Comparison of ENCODE assay signal across 8 cellular contexts in the genomic region with DNA sequence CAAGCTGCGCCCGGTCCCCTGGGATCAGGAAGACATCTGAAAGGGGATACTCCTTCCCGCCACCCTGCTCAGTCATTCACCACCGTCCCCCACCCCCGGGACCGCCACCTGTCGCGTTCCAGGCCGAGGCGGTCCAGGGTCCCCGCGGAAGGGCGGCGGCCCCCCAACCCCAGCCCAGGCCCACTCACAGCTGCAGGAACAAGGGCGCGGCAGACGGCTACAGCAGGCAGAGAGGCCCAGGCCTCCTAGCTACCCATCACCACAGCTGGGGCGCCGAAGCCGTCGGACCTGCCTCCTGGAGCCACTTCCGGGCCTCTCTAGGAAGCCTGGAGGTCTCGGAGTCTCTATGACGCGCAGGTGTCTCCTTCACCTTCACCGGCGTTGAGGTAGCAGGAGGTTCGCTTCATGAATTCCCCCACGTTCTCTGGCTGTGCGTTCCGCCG. TPM values are rescaled to one million over a fixed set of nuclear protein-coding genes. Genes with fewer than 3 reads are reported as not detected.
DNase-seq lines count a peak whose midpoint lies in the region; ATAC-seq, FAIRE-seq and TF ChIP-seq lines count a peak whose summit lies in the region.

A gene with protein sequence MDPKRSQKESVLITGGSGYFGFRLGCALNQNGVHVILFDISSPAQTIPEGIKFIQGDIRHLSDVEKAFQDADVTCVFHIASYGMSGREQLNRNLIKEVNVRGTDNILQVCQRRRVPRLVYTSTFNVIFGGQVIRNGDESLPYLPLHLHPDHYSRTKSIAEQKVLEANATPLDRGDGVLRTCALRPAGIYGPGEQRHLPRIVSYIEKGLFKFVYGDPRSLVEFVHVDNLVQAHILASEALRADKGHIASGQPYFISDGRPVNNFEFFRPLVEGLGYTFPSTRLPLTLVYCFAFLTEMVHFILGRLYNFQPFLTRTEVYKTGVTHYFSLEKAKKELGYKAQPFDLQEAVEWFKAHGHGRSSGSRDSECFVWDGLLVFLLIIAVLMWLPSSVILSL (minus strand): TSS at position 272 of the 443 bp plus-strand sequence. CDS start 10,612 bp downstream, outside the sequence.

- no peak within 1 kb of the TSS for H2BK5ac ChIP-seq in IMR-90 (ENCODE audit: low read depth, low read length, poor library complexity, severe bottlenecking)

- peaks cover 9% of the 10 kb centered on the region for H3K4me1 Mint-ChIP-seq in dendritic cell treated with granulocyte-macrophage colony-stimulating factor and Interleukin-4, amounts not matched to agents 40 ng/mL and 50 ng/mL, for 4 days (ENCODE audit: low read depth)

- peaks cover 52% of the 10 kb centered on the region for H3K9me3 Mint-ChIP-seq in dendritic cell treated with granulocyte-macrophage colony-stimulating factor and Interleukin-4, amounts not matched to agents 40 ng/mL and 50 ng/mL, for 4 days

- no peaks in the 10 kb centered on the region for H3K36me3 Mint-ChIP-seq in dendritic cell treated with granulocyte-macrophage colony-stimulating factor and Interleukin-4, amounts not matched to agents 40 ng/mL and 50 ng/mL, for 4 days (ENCODE audit: low read depth)

- FAIRE-seq in D721Med (lab: Jason Lieb, UNC): no peak

- CTCF ChIA-PET in IMR-90 (lab: Yijun Ruan, JAX): no interaction called here
- CTCF ChIA-PET in A673 (lab: Charles Lee): no interaction called here

- peak within 1 kb of the TSS; percentile 15; the same call in 1 of the 2 replicates for H3K4me2 ChIP-seq in IMR-90 (ENCODE audit: low read depth, low read length)

- H3K23ac ChIP-seq in IMR-90 (ENCODE audit: low read depth, low read length): no peak within 1 kb of the TSS

- H3K27me3 ChIP-seq in heart left ventricle: peaks cover 0 to 18% (median 6%) of the 10 kb centered on the region in 9 donors
- peaks cover 12% of the 10 kb centered on the region for H3K27me3 ChIP-seq in IMR-90 (ENCODE audit: control insufficient read depth, insufficient read depth, low read length)
- H3K27me3 ChIP-seq in prostate gland (replicated peaks; ENCODE audit: insufficient read depth): no peaks in the 10 kb centered on the region
- no peaks in the 10 kb centered on the region for H3K27me3 ChIP-seq in A673 (replicated peaks; ENCODE audit: insufficient read depth, low read depth, low read length, poor library complexity)

- H3K27me3 Mint-ChIP-seq in dendritic cell treated with granulocyte-macrophage colony-stimulating factor and Interleukin-4, amounts not matched to agents 40 ng/mL and 50 ng/mL, for 4 days: peaks cover 24% of the 10 kb centered on the region

- peak within 1 kb of the TSS; percentile 39 for H3K4me3 Mint-ChIP-seq in dendritic cell treated with granulocyte-macrophage colony-stimulating factor and Interleukin-4, amounts not matched to agents 40 ng/mL and 50 ng/mL, for 4 days

- H3K9me3 ChIP-seq in heart left ventricle: peaks cover 0 to 26% (median 16%) of the 10 kb centered on the region in 12 donors
- H3K9me3 ChIP-seq in IMR-90 (ENCODE audit: control insufficient read depth, insufficient read depth, low read length): peaks cover 7% of the 10 kb centered on the region
- H3K9me3 ChIP-seq in prostate gland: no peaks in the 10 kb centered on the region
- H3K9me3 ChIP-seq in A673 (ENCODE audit: low read depth, low read length, poor library complexity, severe bottlenecking): peaks cover 15% of the 10 kb centered on the region

- H2BK15ac ChIP-seq in IMR-90 (ENCODE audit: low read depth, low read length): no peak within 1 kb of the TSS

- peak in 1 of 5 donors; percentile 19 for DNase-seq in heart left ventricle
- no peak for DNase-seq in Right ventricle myocardium inferior (ENCODE audit: missing footprints)
- DNase-seq in IMR-90: no peak
- peak; percentile 50 for DNase-seq in prostate gland (ENCODE audit: low spot score)
- no peak for DNase-seq in D721Med (ENCODE audit: insufficient read length, low spot score)
- DNase-seq in A673 (ENCODE audit: low spot score): no peak

- H4K91ac ChIP-seq in IMR-90 (ENCODE audit: insufficient read depth, low read depth, low read length): no peak within 1 kb of the TSS

- no peak within 1 kb of the TSS; the same call in 1 of the 2 replicates for H3K9ac ChIP-seq in IMR-90 (ENCODE audit: low read depth, low read length)

- no peak within 1 kb of the TSS for H4K5ac ChIP-seq in IMR-90 (ENCODE audit: low read depth, low read length)

- TF ChIP-seq CTCF in heart left ventricle (IDR thresholded peaks at IDR 0.05): no peak
- no peak for TF ChIP-seq CTCF in IMR-90 (conservative IDR thresholded peaks at IDR 0.05; ENCODE audit: low read depth, low read length)
- no peak for TF ChIP-seq CTCF in prostate gland (IDR thresholded peaks at IDR 0.05)
- TF ChIP-seq CTCF in D721Med (IDR thresholded peaks at IDR 0.05; ENCODE audit: insufficient read depth, missing control alignments): no peak
- TF ChIP-seq CTCF in A673 (conservative IDR thresholded peaks at IDR 0.05; ENCODE audit: low read depth, low read length): no peak

- H3K27ac ChIP-seq in heart left ventricle (no peak within 1 kb of the TSS), IMR-90 (ENCODE audit: insufficient read depth, low read length) (no peak within 1 kb of the TSS), prostate gland (peak within 1 kb of the TSS in 1 of 2 donors; percentile 46), A673 (ENCODE audit: low read depth, low read length, poor library complexity, severe bottlenecking) (no peak within 1 kb of the TSS)

- H3K4me1 ChIP-seq in heart left ventricle (peaks cover 0 to 5% (median 0%) of the 10 kb centered on the region in 12 donors), IMR-90 (ENCODE audit: control insufficient read depth, insufficient read depth, low read length) (no peaks in the 10 kb centered on the region), prostate gland (replicated peaks) (no peaks in the 10 kb centered on the region), A673 (ENCODE audit: insufficient read depth, low read length, poor library complexity, severe bottlenecking) (no peaks in the 10 kb centered on the region)

- intact Hi-C loops in heart left ventricle (cut with DNase I): no loop called here
- intact Hi-C loops in Right ventricle myocardium inferior (cut with DNase I): no loop called here
- intact Hi-C loops in IMR-90 (cut with micrococcal nuclease): no loop called here
- intact Hi-C loops in dendritic cell treated with granulocyte-macrophage colony-stimulating factor and Interleukin-4, amounts not matched to agents 40 ng/mL and 50 ng/mL, for 4 days (cut with micrococcal nuclease): no loop called here
- intact Hi-C loops in prostate gland (cut with DNase I): no loop called here
- intact Hi-C loops in A673 (cut with micrococcal nuclease; ENCODE audit: unreplicated experiment): no loop called here

- no peaks in the 10 kb centered on the region for H3K9me1 ChIP-seq in IMR-90 (ENCODE audit: insufficient read depth, low read length)

- H2BK20ac ChIP-seq in IMR-90 (ENCODE audit: low read depth, low read length): no peak within 1 kb of the TSS

- TF ChIP-seq POLR2A in heart left ventricle (IDR thresholded peaks at IDR 0.05) (no peak), IMR-90 (IDR thresholded peaks at IDR 0.05; ENCODE audit: low read depth, low read length) (no peak), prostate gland (IDR thresholded peaks at IDR 0.05) (no peak)

- no peak within 1 kb of the TSS for H3K4ac ChIP-seq in IMR-90 (ENCODE audit: low read depth, low read length)

- H3K14ac ChIP-seq in IMR-90 (replicated peaks; ENCODE audit: low read depth, low read length): no peak within 1 kb of the TSS

- in situ Hi-C loops in IMR-90 (cut with MboI; ENCODE audit: low sequenced_read_pairs): no loop called here

- no peaks in the 10 kb centered on the region for H4K20me1 ChIP-seq in IMR-90 (ENCODE audit: insufficient read depth, low read length)

- H4K8ac ChIP-seq in IMR-90 (ENCODE audit: low read depth in 2 of 2, low read length in 2 of 2): peak within 1 kb of the TSS in 1 of 2 experiments; percentile 30; a peak in 1 of 4 replicates

- no peak within 1 kb of the TSS for H3K27ac Mint-ChIP-seq in dendritic cell treated with granulocyte-macrophage colony-stimulating factor and Interleukin-4, amounts not matched to agents 40 ng/mL and 50 ng/mL, for 4 days

- H3K56ac ChIP-seq in IMR-90 (ENCODE audit: extremely low read depth, insufficient read depth, low read length): no peak within 1 kb of the TSS

- H2AFZ ChIP-seq in IMR-90 (replicated peaks; ENCODE audit: low read length, poor library complexity): peak within 1 kb of the TSS; percentile 50

- POLR2A ChIA-PET in IMR-90 (lab: Charles Lee; ENCODE audit: unreplicated experiment) (no interaction called here), A673 (lab: Charles Lee; ENCODE audit: low non-redundant PET) (no interaction called here)

- H2AK5ac ChIP-seq in IMR-90 (ENCODE audit: low read depth, low read length): no peak within 1 kb of the TSS

- ATAC-seq in heart left ventricle (peak in 2 of 4 donors; percentile 56 to 58), Right ventricle myocardium inferior (no peak), IMR-90 (ENCODE audit: low read depth) (peak; percentile 27; the same call in 1 of the 2 replicates)
- ATAC-seq in activated CD4-positive, CD25-positive, alpha-beta regulatory T cell treated with anti-CD3 and anti-CD28 coated beads, Interleukin-2, amount 50 U/mL, for 24 hours: peak; percentile 65 to 85

- BruUV-seq in IMR-90 (replicated peaks; lab: Mats Ljungman, UMichigan): no TSS peak
- no TSS peak for BruUV-seq in A673 (replicated peaks; lab: Mats Ljungman, UMichigan)

- no peak within 1 kb of the TSS for H3K18ac ChIP-seq in IMR-90 (ENCODE audit: low read depth, low read length)

- TF ChIP-seq RAD21 in IMR-90 (IDR thresholded peaks at IDR 0.05; ENCODE audit: low read length): no peak

- H3K4me3 ChIP-seq in heart left ventricle (peak within 1 kb of the TSS in 11 of 12 donors; percentile 11 to 50 (median 38)), IMR-90 (ENCODE audit: insufficient read depth, low read depth, low read length) (peak within 1 kb of the TSS; percentile 11; the same call in 1 of the 2 replicates), prostate gland (peak within 1 kb of the TSS; percentile 62), A673 (ENCODE audit: low read depth, low read length, poor library complexity, severe bottlenecking) (no peak within 1 kb of the TSS)

- H2AK9ac ChIP-seq in IMR-90 (replicated peaks; ENCODE audit: low read depth, low read length, poor library complexity): no peak within 1 kb of the TSS

- 16 to 29% (median 20%) methylated on average over 15 to 32 of the region's 32 CpGs for WGBS in heart left ventricle, 4 donors
- WGBS in IMR-90 (ENCODE audit: extremely low coverage in 2 of 2, insufficient read length in 1 of 2), 2 experiments: 8% methylated on average over 15 of the region's 32 CpGs; no CpG with 5 or more reads in 1 of the 2 experiments
- WGBS in prostate gland: 3% methylated on average over 30 of the region's 32 CpGs

- no peak within 1 kb of the TSS for H2BK120ac ChIP-seq in IMR-90 (ENCODE audit: low read depth, low read length)

- H3K36me3 ChIP-seq in heart left ventricle (no peaks in the 10 kb centered on the region), IMR-90 (ENCODE audit: control insufficient read depth, insufficient read depth, low read length) (no peaks in the 10 kb centered on the region), prostate gland (no peaks in the 10 kb centered on the region), A673 (ENCODE audit: insufficient read depth, low read length, poor library complexity, severe bottlenecking) (no peaks in the 10 kb centered on the region)

- dilution Hi-C loops in IMR-90 (cut with HindIII; ENCODE audit: low sequenced_read_pairs, unreplicated experiment): no loop called here

- no peaks in the 10 kb centered on the region for H3K79me1 ChIP-seq in IMR-90 (ENCODE audit: low read depth in 1 of 2, low read length in 2 of 2)

RNA-seq across cellular contexts. Expression of the gene that starts here (rescaled TPM):
- 1 to 10 TPM in 2 of 9 donors, under 1 TPM in 6, not detected in 1; 0.06 to 2.2 (median 0.76) TPM for total RNA-seq in heart left ventricle
- polyA plus RNA-seq in heart left ventricle: under 1 TPM; 0.11 to 0.78 TPM
- total RNA-seq in Right ventricle myocardium inferior: 0.43 TPM
- 0.28 and 0.72 TPM in 2 replicates for total RNA-seq in IMR-90 (2012; rRNA removed)
- 0.32 and 0.44 TPM in 2 replicates for polyA plus RNA-seq in IMR-90 (2012; rRNA removed)
- polyA plus RNA-seq in IMR-90 (2012; cell fraction: cytosol; rRNA removed): 0.02 and 0.13 TPM in 2 replicates
- polyA plus RNA-seq in IMR-90 (2012; cell fraction: nucleus; rRNA removed; ENCODE audit: low replicate concordance): 0.11 and 0.24 TPM in 2 replicates
- 1 to 10 TPM; 5.5 to 7.2 TPM for total RNA-seq in prostate gland
- not detected in 2 replicates for total RNA-seq in A673 (2021)

Comparison
In these comparisons a context has a peak if more than half of its experiments do, and no peak if none do; other contexts are left out.
1. Peak in ATAC-seq, H3K4me3 ChIP-seq and H3K4me2 ChIP-seq in IMR-90; RNA of the gene not detected or under 1 TPM.